ENCODE assay signal across 1 cellular context in the genomic region with DNA sequence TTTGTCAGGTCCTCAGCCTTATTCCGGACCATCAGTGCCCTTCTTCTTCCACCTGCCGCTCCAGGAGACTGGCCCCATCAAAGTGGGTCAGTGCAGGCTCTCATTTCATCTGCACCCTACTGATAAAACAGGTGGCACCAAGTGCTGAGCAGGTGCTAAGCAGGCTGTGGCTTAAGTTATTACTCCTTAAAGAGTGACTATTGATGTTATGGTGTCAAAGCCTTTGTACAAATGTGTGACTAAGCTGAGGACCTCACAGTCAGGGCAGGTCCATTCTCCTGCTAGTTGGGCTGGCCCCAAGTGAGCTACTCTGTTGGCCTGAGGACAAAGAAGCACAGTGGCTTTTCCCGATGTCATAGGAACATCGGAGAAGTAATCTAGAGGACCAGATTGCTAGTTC.
TF ChIP-seq lines count a peak whose summit lies in the region.

No MANE protein-coding gene starts in this region.

TF ChIP-seq in IMR-90, 13 proteins besides CTCF, POLR2A, EP300 and RAD21 (continued from another document):
- TF ChIP-seq MAZ (IDR thresholded peaks at IDR 0.05; ENCODE audit: borderline replicate concordance, low read depth, low read length) (no peak), CHD1 (IDR thresholded peaks at IDR 0.05; ENCODE audit: low read depth, low read length) (no peak), MXI1 (IDR thresholded peaks at IDR 0.05; ENCODE audit: borderline replicate concordance, low read depth, low read length) (no peak), CEBPB (IDR thresholded peaks at IDR 0.05; ENCODE audit: low read depth, low read length) (no peak)
- TF ChIP-seq, protein P1, sequence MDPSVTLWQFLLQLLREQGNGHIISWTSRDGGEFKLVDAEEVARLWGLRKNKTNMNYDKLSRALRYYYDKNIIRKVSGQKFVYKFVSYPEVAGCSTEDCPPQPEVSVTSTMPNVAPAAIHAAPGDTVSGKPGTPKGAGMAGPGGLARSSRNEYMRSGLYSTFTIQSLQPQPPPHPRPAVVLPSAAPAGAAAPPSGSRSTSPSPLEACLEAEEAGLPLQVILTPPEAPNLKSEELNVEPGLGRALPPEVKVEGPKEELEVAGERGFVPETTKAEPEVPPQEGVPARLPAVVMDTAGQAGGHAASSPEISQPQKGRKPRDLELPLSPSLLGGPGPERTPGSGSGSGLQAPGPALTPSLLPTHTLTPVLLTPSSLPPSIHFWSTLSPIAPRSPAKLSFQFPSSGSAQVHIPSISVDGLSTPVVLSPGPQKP (IDR thresholded peaks at IDR 0.05; ENCODE audit: borderline replicate concordance, low read depth, low read length) = no peak
